In the genomic region with DNA sequence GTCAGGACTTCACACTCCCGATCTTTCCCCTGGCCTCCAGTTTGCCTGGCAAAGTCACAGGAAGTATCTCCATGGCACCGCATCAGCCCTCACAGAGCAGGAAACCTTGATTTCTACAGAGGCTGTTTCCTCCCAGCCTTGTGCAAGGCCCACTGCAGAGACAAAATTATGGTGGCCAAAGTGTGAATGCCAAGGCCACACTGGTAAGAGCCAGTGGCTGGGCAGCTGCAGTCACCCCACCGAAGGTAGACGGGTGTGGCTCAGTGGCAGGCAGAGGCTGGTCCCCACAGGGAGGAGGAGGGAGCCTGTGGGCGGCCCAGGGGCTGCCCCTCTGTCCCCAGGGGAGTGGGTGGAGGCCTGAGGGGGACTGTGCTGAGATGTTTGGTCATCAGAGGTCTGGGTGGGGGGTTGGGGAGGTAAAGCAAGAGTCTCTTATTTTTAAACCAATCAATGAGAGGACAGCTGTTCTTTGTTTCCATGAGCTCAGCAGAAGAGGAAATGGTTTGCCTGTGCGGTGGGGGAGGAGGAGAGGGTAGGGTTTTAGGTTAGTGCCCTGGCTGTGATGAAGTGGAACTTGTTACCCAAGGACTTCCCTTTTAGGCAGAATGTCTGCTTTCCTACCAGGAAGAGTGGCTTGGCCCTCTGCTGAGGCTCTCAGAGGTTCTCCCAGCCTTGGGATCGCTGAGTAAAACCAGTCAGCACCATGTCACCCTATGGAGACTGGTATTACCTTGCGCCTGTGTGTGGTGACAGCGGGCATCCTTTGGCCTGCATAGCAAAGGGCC, we compare ENCODE assay signal across 9 cellular contexts. TPM values are rescaled to one million over a fixed set of nuclear protein-coding genes. Genes with fewer than 3 reads are reported as not detected.
DNase-seq lines count a peak whose midpoint lies in the region; ATAC-seq and TF ChIP-seq lines count a peak whose summit lies in the region.
"Had no signal": no experiment of that assay in that cellular context is flagged by ENCODE, and none has a peak within 500 bp of the region (broad histone marks: within the 10 kb centered on the region; RNA-seq: fewer than 3 reads in every experiment).

No MANE protein-coding gene starts in this region.

- peak overlapping the region; percentile 100 for H3K27ac Mint-ChIP-seq in activated naive CD4-positive, alpha-beta T cell treated with anti-CD3 and anti-CD28 coated beads, Interleukin-2, amount 10 ng/mL, durations not matched to agents 7 days and 5 days

- H3K36me3 Mint-ChIP-seq in activated naive CD4-positive, alpha-beta T cell treated with anti-CD3 and anti-CD28 coated beads, Interleukin-2, amount 10 ng/mL, durations not matched to agents 7 days and 5 days, result no peaks in the 10 kb centered on the region

- H3K4me3 ChIP-seq in BLaER1, result peak overlapping the region; percentile 46

- H3K4me3 Mint-ChIP-seq in activated naive CD4-positive, alpha-beta T cell treated with anti-CD3 and anti-CD28 coated beads, Interleukin-2, amount 10 ng/mL, durations not matched to agents 7 days and 5 days, result peak overlapping the region; percentile 61

- CTCF ChIA-PET in RWPE1 (lab: Yijun Ruan, JAX), result interaction anchor here (0.7 to 2.5 kb wide), 4 partner anchors 19 to 59 kb away, joined by 3 to 10 read pairs (median 4); no protein-coding TSS in a partner anchor
- CTCF ChIA-PET in activated naive CD4-positive, alpha-beta T cell treated with anti-CD3 and anti-CD28 coated beads, Interleukin-2, amount 10 ng/mL, durations not matched to agents 7 days and 5 days (lab: Charles Lee), result interaction anchor here (0.6 to 7.8 kb wide), 13 partner anchors 10 to 201 kb away, joined by 3 to 71 read pairs (median 6); no protein-coding TSS in a partner anchor

- ATAC-seq in HG03196 (IDR thresholded peaks at IDR 0.05; ENCODE audit: unreplicated experiment) (peak; percentile 46), left colon (peak; percentile 13)

- H3K27me3 Mint-ChIP-seq in activated naive CD4-positive, alpha-beta T cell treated with anti-CD3 and anti-CD28 coated beads, Interleukin-2, amount 10 ng/mL, durations not matched to agents 7 days and 5 days, result no peaks in the 10 kb centered on the region

- peak overlapping the region; percentile 88 for H3K9ac ChIP-seq in BLaER1

- intact Hi-C loops in left colon (cut with DNase I, micrococcal nuclease), result no loop called here

- POLR2A ChIA-PET in RWPE1 (lab: Yijun Ruan, JAX; ENCODE audit: low non-redundant PET), result no interaction called here

- peak overlapping the region; percentile 96 for H3K27ac ChIP-seq in BLaER1
- H3K27ac ChIP-seq in RWPE1, result peak overlapping the region; percentile 48

- no peak for TF ChIP-seq CTCF in RWPE1 (conservative IDR thresholded peaks at IDR 0.05; ENCODE audit: low read depth)

- H3K36me3 ChIP-seq in BLaER1, result no peaks in the 10 kb centered on the region

- peaks cover 99% of the 10 kb centered on the region for H3K4me1 ChIP-seq in BLaER1

- H3K27me3 ChIP-seq in BLaER1, result no peaks in the 10 kb centered on the region

- H4K20me1 ChIP-seq in BLaER1, result no peaks in the 10 kb centered on the region

- no peaks in the 10 kb centered on the region for H3K9me3 Mint-ChIP-seq in activated naive CD4-positive, alpha-beta T cell treated with anti-CD3 and anti-CD28 coated beads, Interleukin-2, amount 10 ng/mL, durations not matched to agents 7 days and 5 days

- DNase-seq in GM19238 (ENCODE audit: insufficient read length, low spot score) (peak; percentile 76), RWPE1 (ENCODE audit: low spot score) (no peak), left colon (peak; percentile 66 to 85), cortex of kidney (lab: John Stamatoyannopoulos, UW) (no peak)
- peak; percentile 90 for DNase-seq in activated naive CD4-positive, alpha-beta T cell treated with anti-CD3 and anti-CD28 coated beads, Interleukin-2, amount 10 ng/mL, durations not matched to agents 7 days and 5 days
- DNase-seq in stimulated activated CD4-positive, alpha-beta T cell treated with anti-CD3 and anti-CD28 coated beads, TNF-alpha, amount 100 ng/mL, for 48 hours (ENCODE audit: low read depth in 3 of 3), result peak in 2 of 3 donors; percentile 60 to 70

- H3K4me1 Mint-ChIP-seq in activated naive CD4-positive, alpha-beta T cell treated with anti-CD3 and anti-CD28 coated beads, Interleukin-2, amount 10 ng/mL, durations not matched to agents 7 days and 5 days, result peaks cover 76% of the 10 kb centered on the region

- H3K4me2 ChIP-seq in BLaER1, result peak overlapping the region; percentile 95

- no peaks in the 10 kb centered on the region for H3K9me3 ChIP-seq in BLaER1

RNA-seq across cellular contexts. Expression of a gene that starts 18.0 kb away (rescaled TPM):
- total RNA-seq in left colon, result 10 to 100 TPM; 70.5 to 76.9 TPM

RNA-seq across cellular contexts. Expression of a gene that starts 57.8 kb away (rescaled TPM):
- under 1 TPM in 1 of 2 donors, not detected in 1; 0.40 TPM for total RNA-seq in left colon
- total RNA-seq: Daoy had no signal

Comparison
In these comparisons a context has a peak if more than half of its experiments do, and no peak if none do; other contexts are left out.
1. DNase-seq: peak in GM19238 (single experiment), activated naive CD4-positive, alpha-beta T cell treated with anti-CD3 and anti-CD28 coated beads, Interleukin-2, amount 10 ng/mL, durations not matched to agents 7 days and 5 days (single experiment), left colon (2 of 2) and stimulated activated CD4-positive, alpha-beta T cell treated with anti-CD3 and anti-CD28 coated beads, TNF-alpha, amount 100 ng/mL, for 48 hours (2 of 3); none in RWPE1 (single experiment) and cortex of kidney (single experiment).